In the genomic region with DNA sequence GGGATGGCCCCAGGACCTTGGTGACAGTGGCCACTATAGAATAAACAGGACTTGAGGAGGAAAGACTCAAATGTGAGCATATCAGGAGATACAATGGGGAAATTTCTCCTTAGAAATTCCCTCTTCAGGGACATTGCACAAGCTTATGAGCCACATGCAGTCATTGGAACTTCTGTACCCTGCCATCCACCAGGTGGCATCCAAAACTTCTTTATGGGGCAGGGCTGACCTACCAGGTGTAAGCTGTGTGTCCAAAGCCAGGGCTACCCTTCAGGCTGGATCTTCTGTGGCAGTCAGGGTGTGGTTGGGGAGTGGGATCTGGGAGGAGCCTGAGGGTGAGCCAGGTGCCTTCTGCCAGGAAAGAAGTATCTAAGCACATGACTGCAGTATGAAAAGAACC, we compare ENCODE assay signal across 10 cellular contexts. TPM values are rescaled to one million over a fixed set of nuclear protein-coding genes. Genes with fewer than 3 reads are reported as not detected.
DNase-seq lines count a peak whose midpoint lies in the region; ATAC-seq and TF ChIP-seq lines count a peak whose summit lies in the region.
"Had no signal": no experiment of that assay in that cellular context is flagged by ENCODE, and none has a peak within 500 bp of the region (broad histone marks: within the 10 kb centered on the region; RNA-seq: fewer than 3 reads in every experiment).

No MANE protein-coding gene starts in this region.

- DNase-seq in GM03348 (ENCODE audit: low spot score), result peak; percentile 27
- peak; percentile 16 for DNase-seq in NB4 (ENCODE audit: low read depth)
- DNase-seq in epithelial cell of esophagus (ENCODE audit: low read depth), result peak; percentile 13
- peak; percentile 27 for DNase-seq in neural progenitor cell (ENCODE audit: low spot score)
- DNase-seq in coronary artery (ENCODE audit: low spot score), result no peak
- no peak for DNase-seq in stimulated activated naive CD4-positive, alpha-beta T cell treated with Interleukin-2 at 50 U/mL for 16 hours (lab: John Stamatoyannopoulos, UW)
- no peak for DNase-seq in gastrocnemius medialis

- no peak for ATAC-seq in gastrocnemius medialis
- no peak for ATAC-seq in GM18909 (IDR thresholded peaks at IDR 0.05; ENCODE audit: poor library complexity, unreplicated experiment)

- no peaks in the 10 kb centered on the region for H3K36me3 Mint-ChIP-seq in neural progenitor cell

- H3F3A ChIP-seq in neural progenitor cell (ENCODE audit: low read depth), result no peaks in the 10 kb centered on the region

- no peak overlapping the region for H2AFZ ChIP-seq in neural progenitor cell (replicated peaks)

- no peaks in the 10 kb centered on the region for H4K20me1 ChIP-seq in neural progenitor cell (ENCODE audit: low read depth)

- in situ Hi-C loops in gastrocnemius medialis (cut with MboI; ENCODE audit: low sequenced_read_pairs in 4 of 4), result loop anchor here (10.0 to 25.0 kb wide), 5 partner anchors 179 to 539 kb away; a partner anchor contains a TSS

- H3K9me3 Mint-ChIP-seq in neural progenitor cell, result peaks cover 2% of the 10 kb centered on the region
- H3K9me3 Mint-ChIP-seq: dendritic cell treated with granulocyte-macrophage colony-stimulating factor and Interleukin-4, amounts not matched to agents 40 ng/mL and 50 ng/mL, for 4 days had no signal

- intact Hi-C loops in gastrocnemius medialis (cut with DNase I; ENCODE audit: low total_unique reads), result no loop called here

- no peak overlapping the region for H3K4me3 Mint-ChIP-seq in neural progenitor cell
- H3K4me3 Mint-ChIP-seq: dendritic cell treated with granulocyte-macrophage colony-stimulating factor and Interleukin-4, amounts not matched to agents 40 ng/mL and 50 ng/mL, for 4 days had no signal

- peaks cover 7% of the 10 kb centered on the region for H3K27me3 Mint-ChIP-seq in neural progenitor cell (ENCODE audit: insufficient read depth, low read depth)
- H3K27me3 Mint-ChIP-seq: dendritic cell treated with granulocyte-macrophage colony-stimulating factor and Interleukin-4, amounts not matched to agents 40 ng/mL and 50 ng/mL, for 4 days had no signal

- H3K27ac ChIP-seq in neural progenitor cell, result no peak overlapping the region
- no peak overlapping the region for H3K27ac ChIP-seq in coronary artery
- H3K27ac ChIP-seq in gastrocnemius medialis, result no peak overlapping the region
- H3K27ac ChIP-seq: neutrophil had no signal

- no peaks in the 10 kb centered on the region for H3K9me3 ChIP-seq in neural progenitor cell (ENCODE audit: low read depth)
- no peaks in the 10 kb centered on the region for H3K9me3 ChIP-seq in gastrocnemius medialis
- H3K9me3 ChIP-seq: neutrophil had no signal

- TF ChIP-seq POLR2A in NB4 (IDR thresholded peaks at IDR 0.05; ENCODE audit: extremely low read depth, insufficient read length) (no peak), gastrocnemius medialis (IDR thresholded peaks at IDR 0.05) (no peak)

- H3K4me2 ChIP-seq in neural progenitor cell, result no peak overlapping the region

- no peak overlapping the region for H3K27ac Mint-ChIP-seq in neural progenitor cell
- H3K27ac Mint-ChIP-seq: dendritic cell treated with granulocyte-macrophage colony-stimulating factor and Interleukin-4, amounts not matched to agents 40 ng/mL and 50 ng/mL, for 4 days had no signal

- no peaks in the 10 kb centered on the region for H3K79me2 ChIP-seq in neural progenitor cell (ENCODE audit: low read depth)

- no peak for TF ChIP-seq CTCF in NB4 (IDR thresholded peaks at IDR 0.05; ENCODE audit: low read depth, low read length)
- TF ChIP-seq CTCF in epithelial cell of esophagus (IDR thresholded peaks at IDR 0.05; ENCODE audit: insufficient read depth, low read depth, low read length, missing control alignments), result peak; percentile 17
- TF ChIP-seq CTCF in neural progenitor cell (IDR thresholded peaks at IDR 0.05), result peak; percentile 32
- TF ChIP-seq CTCF in coronary artery (IDR thresholded peaks at IDR 0.05), result no peak
- TF ChIP-seq CTCF in gastrocnemius medialis (IDR thresholded peaks at IDR 0.05 in 4 of 5, conservative IDR thresholded peaks at IDR 0.05 in 1 of 5), result peak in 1 of 5 experiments; percentile 35

- no peaks in the 10 kb centered on the region for H3K4me1 ChIP-seq in neural progenitor cell
- no peaks in the 10 kb centered on the region for H3K4me1 ChIP-seq in gastrocnemius medialis

- no peaks in the 10 kb centered on the region for H3K4me1 Mint-ChIP-seq in neural progenitor cell

- H3K36me3 ChIP-seq in neural progenitor cell (no peaks in the 10 kb centered on the region), gastrocnemius medialis (no peaks in the 10 kb centered on the region)

- H3K9ac ChIP-seq in neural progenitor cell, result no peak overlapping the region

- H3K27me3 ChIP-seq in neural progenitor cell (no peaks in the 10 kb centered on the region), gastrocnemius medialis (no peaks in the 10 kb centered on the region)
- H3K27me3 ChIP-seq: neutrophil had no signal

- no peak overlapping the region for H3K4me3 ChIP-seq in NB4 (ENCODE audit: low read depth, low read length)
- no peak overlapping the region for H3K4me3 ChIP-seq in epithelial cell of esophagus (ENCODE audit: low read length)
- H3K4me3 ChIP-seq in neural progenitor cell, result no peak overlapping the region
- no peak overlapping the region for H3K4me3 ChIP-seq in coronary artery
- no peak overlapping the region for H3K4me3 ChIP-seq in gastrocnemius medialis

RNA-seq across cellular contexts. Expression of a gene that starts 36.6 kb away (rescaled TPM):
- total RNA-seq in neural progenitor cell (ENCODE audit: low replicate concordance) (not detected in 2 replicates), gastrocnemius medialis (not detected)

Comparison
In these comparisons a context has a peak if more than half of its experiments do, and no peak if none do; other contexts are left out.
1. DNase-seq: peak in GM03348 (single experiment), NB4 (single experiment), epithelial cell of esophagus (single experiment) and neural progenitor cell (single experiment); none in coronary artery (single experiment), stimulated activated naive CD4-positive, alpha-beta T cell treated with Interleukin-2 at 50 U/mL for 16 hours (single experiment) and gastrocnemius medialis (0 of 2).
2. CTCF ChIP-seq: peak in epithelial cell of esophagus (single experiment) and neural progenitor cell (single experiment); none in NB4 (single experiment) and coronary artery (single experiment).